ENCODE assay signal across 31 cellular contexts in genomic region chr3:189395825-189396224, GRCh38.
DNase-seq lines count a peak whose midpoint lies in the region; ATAC-seq, FAIRE-seq and TF ChIP-seq lines count a peak whose summit lies in the region.
"Had no signal": no experiment of that assay in that cellular context is flagged by ENCODE, and none has a peak within 500 bp of the region (broad histone marks: within the 10 kb centered on the region; RNA-seq: fewer than 3 reads in every experiment).

No MANE protein-coding gene starts in this region.

- H3K4me1 Mint-ChIP-seq in T-helper 1 cell treated with Interleukin-12 subunit alpha and Interleukin-12 subunit beta and Interleukin-4 antibody, amounts not matched to agents 30 μg/mL and 1 μg/mL, for 36 hours (ENCODE audit: low read depth): peaks cover 26% of the 10 kb centered on the region

- no peak for TF ChIP-seq POLR2A in GM12892 (IDR thresholded peaks at IDR 0.05; ENCODE audit: low read depth, low read length)

- H3K4me3 Mint-ChIP-seq in T-helper 1 cell treated with Interleukin-12 subunit alpha and Interleukin-12 subunit beta and Interleukin-4 antibody, amounts not matched to agents 30 μg/mL and 1 μg/mL, for 36 hours: no peak overlapping the region
- H3K4me3 Mint-ChIP-seq: activated CD4-positive, alpha-beta T cell treated with anti-CD3 and anti-CD28 coated beads for 36 hours; activated naive CD8-positive, alpha-beta T cell treated with anti-CD3 and anti-CD28 coated beads, Interleukin-2, amount 50 U/mL, for 24 hours; CD8-positive, alpha-beta T cell had no signal

- H3K27ac ChIP-seq in foreskin keratinocyte: no peak overlapping the region
- H3K27ac ChIP-seq: coronary artery, lower lobe of right lung, psoas muscle, sigmoid colon, SK-N-MC, tibial nerve had no signal

- ATAC-seq in HG03025 (IDR thresholded peaks at IDR 0.05; ENCODE audit: low FRiP score, unreplicated experiment) (peak; percentile 46), foreskin keratinocyte (no peak)
- ATAC-seq: activated CD4-positive, alpha-beta T cell treated with anti-CD3 and anti-CD28 coated beads for 36 hours; activated naive CD8-positive, alpha-beta T cell treated with anti-CD3 and anti-CD28 coated beads, Interleukin-2, amount 50 U/mL, for 24 hours; CD8-positive, alpha-beta T cell; lower lobe of right lung; naive thymus-derived CD8-positive, alpha-beta T cell; psoas muscle had no signal

- H3K9me3 Mint-ChIP-seq in T-helper 1 cell treated with Interleukin-12 subunit alpha and Interleukin-12 subunit beta and Interleukin-4 antibody, amounts not matched to agents 30 μg/mL and 1 μg/mL, for 36 hours: peaks cover 20% of the 10 kb centered on the region
- H3K9me3 Mint-ChIP-seq: CD8-positive, alpha-beta T cell had no signal

- peaks cover 19% of the 10 kb centered on the region for H3K4me1 ChIP-seq in foreskin keratinocyte
- H3K4me1 ChIP-seq: BE2C, lower lobe of right lung, psoas muscle, sigmoid colon, tibial nerve had no signal

- no peak for TF ChIP-seq CTCF in foreskin keratinocyte (conservative IDR thresholded peaks at IDR 0.05)

- H3K27me3 Mint-ChIP-seq in T-helper 1 cell treated with Interleukin-12 subunit alpha and Interleukin-12 subunit beta and Interleukin-4 antibody, amounts not matched to agents 30 μg/mL and 1 μg/mL, for 36 hours (ENCODE audit: low read depth): no peaks in the 10 kb centered on the region
- H3K27me3 Mint-ChIP-seq: activated CD4-positive, alpha-beta T cell treated with anti-CD3 and anti-CD28 coated beads for 36 hours; activated naive CD8-positive, alpha-beta T cell treated with anti-CD3 and anti-CD28 coated beads, Interleukin-2, amount 50 U/mL, for 24 hours; naive thymus-derived CD8-positive, alpha-beta T cell had no signal

- H3K36me3 Mint-ChIP-seq in T-helper 1 cell treated with Interleukin-12 subunit alpha and Interleukin-12 subunit beta and Interleukin-4 antibody, amounts not matched to agents 30 μg/mL and 1 μg/mL, for 36 hours (ENCODE audit: low read depth): peaks cover 19% of the 10 kb centered on the region
- H3K36me3 Mint-ChIP-seq: CD8-positive, alpha-beta T cell; naive thymus-derived CD8-positive, alpha-beta T cell had no signal

- peak; percentile 71 for FAIRE-seq in GM12892 (lab: Jason Lieb, UNC)
- FAIRE-seq: astrocyte had no signal

- no peak for DNase-seq in GM12892 (ENCODE audit: insufficient read length)
- peak; percentile 3 to 7 for DNase-seq in NCI-H526 (lab: John Stamatoyannopoulos, UW)
- no peak for DNase-seq in foreskin keratinocyte
- no peak for DNase-seq in NCI-H2107 treated with DMSO at 0.1 percent for 48 hours (lab: John Stamatoyannopoulos, UW; ENCODE audit: unreplicated experiment)
- DNase-seq in SKM-1 (lab: John Stamatoyannopoulos, UW; ENCODE audit: unreplicated experiment): no peak
- DNase-seq: activated CD4-positive, alpha-beta T cell treated with anti-CD3 and anti-CD28 coated beads for 36 hours; activated CD8-positive, alpha-beta memory T cell treated with anti-CD3 and anti-CD28 coated beads for 24 hours; activated naive CD4-positive, alpha-beta T cell; activated naive CD8-positive, alpha-beta T cell treated with anti-CD3 and anti-CD28 coated beads, Interleukin-2, amount 50 U/mL, for 24 hours; activated T-cell treated with anti-CD3 and anti-CD28 coated beads, Interleukin-2, amount 50 U/mL, for 1 hour; BE2C; CD8-positive, alpha-beta T cell; effector CD8-positive, alpha-beta T cell; HCEC 1CT; hypothalamus; lower lobe of right lung; naive thymus-derived CD8-positive, alpha-beta T cell; NCI-H1092; NCI-H2029 treated with DMSO at 0.1 percent for 48 hours; NCI-H2227 treated with DMSO at 0.1 percent for 48 hours; NCI-H82; occipital lobe; psoas muscle; sigmoid colon; stimulated activated CD4-positive, alpha-beta T cell treated with anti-CD3 and anti-CD28 coated beads, Interleukin-4, amount 100 ng/mL, for 24 hours had no signal

- peak overlapping the region; percentile 55 for H3K27ac Mint-ChIP-seq in T-helper 1 cell treated with Interleukin-12 subunit alpha and Interleukin-12 subunit beta and Interleukin-4 antibody, amounts not matched to agents 30 μg/mL and 1 μg/mL, for 36 hours
- H3K27ac Mint-ChIP-seq: activated CD4-positive, alpha-beta T cell treated with anti-CD3 and anti-CD28 coated beads for 36 hours; activated naive CD8-positive, alpha-beta T cell treated with anti-CD3 and anti-CD28 coated beads, Interleukin-2, amount 50 U/mL, for 24 hours; CD8-positive, alpha-beta T cell; naive thymus-derived CD8-positive, alpha-beta T cell had no signal

- no peaks in the 10 kb centered on the region for H3K27me3 ChIP-seq in foreskin keratinocyte
- H3K27me3 ChIP-seq: BE2C, sigmoid colon, tibial nerve had no signal

Comparison
In these comparisons a context has a peak if more than half of its experiments do, and no peak if none do; other contexts are left out.
1. DNase-seq: peak in NCI-H526 (2 of 2); none in GM12892 (single experiment), foreskin keratinocyte (0 of 2), NCI-H2107 treated with DMSO at 0.1 percent for 48 hours (single experiment) and SKM-1 (single experiment).